Comparison of ENCODE assay signal across 7 cellular contexts in the genomic region with DNA sequence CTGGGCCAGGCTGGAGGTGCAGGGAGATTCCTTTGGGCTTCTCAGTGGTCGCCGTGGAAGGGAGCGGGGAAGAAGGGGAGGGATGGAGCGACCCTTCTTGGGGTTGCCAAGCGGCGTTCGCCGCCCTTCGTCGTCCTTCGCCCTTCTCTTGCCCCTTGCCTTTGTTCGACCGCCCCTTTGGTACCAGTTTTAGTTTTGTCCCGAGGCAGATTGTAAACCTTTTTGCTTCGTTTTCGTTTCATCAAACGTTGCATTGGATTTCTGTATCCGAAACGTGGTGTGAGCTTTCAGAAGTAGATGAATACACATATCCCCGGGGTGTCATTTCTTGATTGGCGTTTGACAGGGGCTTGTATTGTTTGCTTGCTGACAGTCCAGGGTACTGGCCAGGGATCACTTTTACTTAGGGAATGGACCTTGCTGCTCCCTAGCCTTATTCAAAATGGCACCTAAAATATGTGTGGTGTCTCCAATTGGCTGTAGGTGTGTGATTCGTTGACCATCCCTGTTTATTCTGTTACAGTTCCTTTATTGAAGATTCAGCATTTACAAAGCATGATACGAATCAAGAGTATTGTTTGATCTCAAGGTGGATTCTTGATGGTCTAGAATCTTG. TPM values are rescaled to one million over a fixed set of nuclear protein-coding genes. Genes with fewer than 3 reads are reported as not detected.
DNase-seq lines count a peak whose midpoint lies in the region; ATAC-seq and TF ChIP-seq lines count a peak whose summit lies in the region.

No MANE protein-coding gene starts in this region.

- in situ Hi-C loops in gastrocnemius medialis (cut with MboI; ENCODE audit: low sequenced_read_pairs in 4 of 4): no loop called here

- H3K27me3 Mint-ChIP-seq in activated CD8-positive, alpha-beta T cell treated with anti-CD3 and anti-CD28 coated beads, Interleukin-2, amount 10 ng/mL, durations not matched to agents 7 days and 5 days (ENCODE audit: low read depth): no peaks in the 10 kb centered on the region
- H3K27me3 Mint-ChIP-seq in glutamatergic neuron (ENCODE audit: unreplicated experiment): peaks cover 4% of the 10 kb centered on the region

- peak overlapping the region; percentile 92 for H3K27ac Mint-ChIP-seq in activated CD8-positive, alpha-beta T cell treated with anti-CD3 and anti-CD28 coated beads, Interleukin-2, amount 10 ng/mL, durations not matched to agents 7 days and 5 days
- H3K27ac Mint-ChIP-seq in glutamatergic neuron (ENCODE audit: unreplicated experiment): peak overlapping the region; percentile 94

- H3K4me3 Mint-ChIP-seq in activated CD8-positive, alpha-beta T cell treated with anti-CD3 and anti-CD28 coated beads, Interleukin-2, amount 10 ng/mL, durations not matched to agents 7 days and 5 days: peak overlapping the region; percentile 88
- H3K4me3 Mint-ChIP-seq in glutamatergic neuron (ENCODE audit: unreplicated experiment): peak overlapping the region; percentile 99

- peak overlapping the region; percentile 79 to 95 (median 84) for H3K4me3 ChIP-seq in gastrocnemius medialis

- CTCF ChIA-PET in activated CD8-positive, alpha-beta T cell treated with anti-CD3 and anti-CD28 coated beads, Interleukin-2, amount 10 ng/mL, durations not matched to agents 7 days and 5 days (lab: Charles Lee): interaction anchor here (0.6 to 2.1 kb wide), 3 partner anchors 108 to 680 kb away, joined by 3 to 5 read pairs (median 3); partner anchors contain the start of gene THOC1

- H3K4me1 Mint-ChIP-seq in activated CD8-positive, alpha-beta T cell treated with anti-CD3 and anti-CD28 coated beads, Interleukin-2, amount 10 ng/mL, durations not matched to agents 7 days and 5 days (ENCODE audit: low read depth): peaks cover 35% of the 10 kb centered on the region
- H3K4me1 Mint-ChIP-seq in glutamatergic neuron (ENCODE audit: low read depth, unreplicated experiment): peaks cover 7% of the 10 kb centered on the region

- H3K9me3 Mint-ChIP-seq in activated CD8-positive, alpha-beta T cell treated with anti-CD3 and anti-CD28 coated beads, Interleukin-2, amount 10 ng/mL, durations not matched to agents 7 days and 5 days (ENCODE audit: insufficient read depth): no peaks in the 10 kb centered on the region
- H3K9me3 Mint-ChIP-seq in glutamatergic neuron (ENCODE audit: unreplicated experiment): peaks cover 5% of the 10 kb centered on the region

- intact Hi-C loops in gastrocnemius medialis (cut with DNase I; ENCODE audit: low total_unique reads): no loop called here

- TF ChIP-seq POLR2A in gastrocnemius medialis (IDR thresholded peaks at IDR 0.05): no peak

- no peaks in the 10 kb centered on the region for H3K27me3 ChIP-seq in gastrocnemius medialis

- no peak for TF ChIP-seq CTCF in glutamatergic neuron (IDR thresholded peaks at IDR 0.05; ENCODE audit: partially characterized antibody, unreplicated experiment)
- no peak for TF ChIP-seq CTCF in gastrocnemius medialis (IDR thresholded peaks at IDR 0.05 in 4 of 5, conservative IDR thresholded peaks at IDR 0.05 in 1 of 5)

- DNase-seq in GM03348 (ENCODE audit: low spot score) (peak; percentile 21), HT1080 (ENCODE audit: low read depth) (peak; percentile 10), glutamatergic neuron (no peak), gastrocnemius medialis (no peak), NCI-H187 treated with DMSO at 0.1 percent for 48 hours (lab: John Stamatoyannopoulos, UW) (no peak), DMS79 treated with DMSO at 0.1 percent for 48 hours (lab: John Stamatoyannopoulos, UW) (no peak)
- peak; percentile 27 for DNase-seq in activated CD8-positive, alpha-beta T cell treated with anti-CD3 and anti-CD28 coated beads, Interleukin-2, amount 10 ng/mL, durations not matched to agents 7 days and 5 days

- peak overlapping the region; percentile 72 to 89 (median 88) for H3K27ac ChIP-seq in gastrocnemius medialis

- POLR2A ChIA-PET in activated CD8-positive, alpha-beta T cell treated with anti-CD3 and anti-CD28 coated beads, Interleukin-2, amount 10 ng/mL, durations not matched to agents 7 days and 5 days (lab: Charles Lee): interaction anchor here (0.7 to 2.1 kb wide), 3 partner anchors 23 to 109 kb away, joined by 3 to 22 read pairs (median 4); partner anchors contain the start of gene THOC1

- H3K9me3 ChIP-seq in gastrocnemius medialis: no peaks in the 10 kb centered on the region

- peaks cover 21% of the 10 kb centered on the region for H3K36me3 Mint-ChIP-seq in activated CD8-positive, alpha-beta T cell treated with anti-CD3 and anti-CD28 coated beads, Interleukin-2, amount 10 ng/mL, durations not matched to agents 7 days and 5 days (ENCODE audit: low read depth)
- no peaks in the 10 kb centered on the region for H3K36me3 Mint-ChIP-seq in glutamatergic neuron (ENCODE audit: unreplicated experiment)

- ATAC-seq in activated CD8-positive, alpha-beta T cell treated with anti-CD3 and anti-CD28 coated beads, Interleukin-2, amount 10 ng/mL, durations not matched to agents 7 days and 5 days: no peak
- ATAC-seq in gastrocnemius medialis: no peak

- peaks cover 0 to 7% of the 10 kb centered on the region in 2 donors for H3K36me3 ChIP-seq in gastrocnemius medialis

- peaks cover 14 to 24% of the 10 kb centered on the region in 2 donors for H3K4me1 ChIP-seq in gastrocnemius medialis

RNA-seq across cellular contexts. Expression of gene USP14, which starts 0.8 kb away (rescaled TPM):
- total RNA-seq in HT1080 (2014; rRNA removed; shearing (Covaris generic)): 23.5 and 30.6 TPM in 2 replicates
- polyA plus RNA-seq in HT1080 (2015; cell fraction: cytosol; rRNA removed): 67.9 and 81.8 TPM in 2 replicates
- polyA plus RNA-seq in HT1080 (2015; cell fraction: nucleus; rRNA removed): 112 and 122 TPM in 2 replicates
- 10 to 100 TPM; 71.9 to 82.7 TPM for total RNA-seq in activated CD8-positive, alpha-beta T cell treated with anti-CD3 and anti-CD28 coated beads, Interleukin-2, amount 10 ng/mL, durations not matched to agents 7 days and 5 days
- 92.4 TPM for total RNA-seq in glutamatergic neuron (ENCODE audit: unreplicated experiment)
- 10 to 100 TPM; 23.6 to 48.7 (median 42.2) TPM for total RNA-seq in gastrocnemius medialis

Comparison
In these comparisons a context has a peak if more than half of its experiments do, and no peak if none do; other contexts are left out.
1. DNase-seq: peak in GM03348 (single experiment), HT1080 (single experiment) and activated CD8-positive, alpha-beta T cell treated with anti-CD3 and anti-CD28 coated beads, Interleukin-2, amount 10 ng/mL, durations not matched to agents 7 days and 5 days (single experiment); none in glutamatergic neuron (single experiment), gastrocnemius medialis (0 of 2), NCI-H187 treated with DMSO at 0.1 percent for 48 hours (single experiment) and DMS79 treated with DMSO at 0.1 percent for 48 hours (single experiment).